In the genomic region with DNA sequence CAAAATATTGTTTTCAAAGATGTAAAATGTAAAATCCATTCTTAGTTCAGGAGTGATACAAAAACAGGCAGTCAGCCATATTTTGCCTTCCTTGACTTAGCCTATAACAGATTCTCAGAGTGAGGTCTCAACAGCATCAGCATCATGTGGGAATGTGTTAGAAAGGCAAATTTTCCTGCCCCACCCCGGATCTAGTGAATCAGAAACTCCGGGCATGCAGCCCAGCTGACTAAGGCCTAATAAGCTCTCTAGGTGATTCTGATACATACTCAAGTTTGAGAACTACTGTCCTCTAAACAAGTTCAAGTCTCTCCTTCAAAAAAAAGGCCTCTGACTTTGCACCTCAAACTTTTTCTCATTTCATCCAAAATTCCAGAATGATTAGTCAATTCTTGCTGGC, we compare ENCODE assay signal across 11 cellular contexts. TPM values are rescaled to one million over a fixed set of nuclear protein-coding genes. Genes with fewer than 3 reads are reported as not detected.
DNase-seq lines count a peak whose midpoint lies in the region; ATAC-seq, FAIRE-seq and TF ChIP-seq lines count a peak whose summit lies in the region.
"Had no signal": no experiment of that assay in that cellular context is flagged by ENCODE, and none has a peak within 500 bp of the region (broad histone marks: within the 10 kb centered on the region; RNA-seq: fewer than 3 reads in every experiment).

No MANE protein-coding gene starts in this region.

- H3K27ac Mint-ChIP-seq in Calu3 (ENCODE audit: unreplicated experiment): peak overlapping the region; percentile 41
- H3K27ac Mint-ChIP-seq: activated naive CD8-positive, alpha-beta T cell treated with anti-CD3 and anti-CD28 coated beads, Interleukin-2, amount 50 U/mL, for 24 hours had no signal

- peak; percentile 80 for DNase-seq in Calu3
- DNase-seq in RCC 7860 (ENCODE audit: low spot score): peak; percentile 89
- peak; percentile 90 for DNase-seq in epithelial cell of proximal tubule (ENCODE audit: low read depth)
- DNase-seq in non-pigmented ciliary epithelial cell (ENCODE audit: low read depth): peak; percentile 94
- no peak for DNase-seq in activated naive CD4-positive, alpha-beta T cell treated with Interleukin-2 at 50 U/mL for 16 hours
- DNase-seq in GDM1 (lab: John Stamatoyannopoulos, UW): no peak
- DNase-seq in activated CD4-positive, alpha-beta T cell treated with anti-CD3 and anti-CD28 coated beads for 1 hour: no peak
- DNase-seq: activated CD4-positive, alpha-beta T cell treated with anti-CD3 and anti-CD28 coated beads for 4 hours; activated naive CD8-positive, alpha-beta T cell treated with anti-CD3 and anti-CD28 coated beads, Interleukin-2, amount 50 U/mL, for 24 hours; MV-4-11 had no signal

- H3K4me3 ChIP-seq in epithelial cell of proximal tubule (ENCODE audit: low read depth, low read length): no peak overlapping the region

- no TSS peak for BruUV-seq in Calu3 (replicated peaks; lab: Mats Ljungman, UMichigan)

- CTCF ChIA-PET in Calu3 (lab: Charles Lee): interaction anchor here (1.0 kb wide), 1 partner anchor 20 kb away, joined by 4 read pairs; no protein-coding TSS in a partner anchor

- ATAC-seq in HG03025 (IDR thresholded peaks at IDR 0.05; ENCODE audit: low FRiP score, unreplicated experiment): no peak
- ATAC-seq: activated naive CD8-positive, alpha-beta T cell treated with anti-CD3 and anti-CD28 coated beads, Interleukin-2, amount 50 U/mL, for 24 hours had no signal

- no peak overlapping the region for H3K4me3 Mint-ChIP-seq in Calu3 (ENCODE audit: low read depth, unreplicated experiment)
- H3K4me3 Mint-ChIP-seq: activated naive CD8-positive, alpha-beta T cell treated with anti-CD3 and anti-CD28 coated beads, Interleukin-2, amount 50 U/mL, for 24 hours had no signal

- peak; percentile 95 for FAIRE-seq in RCC 7860 (lab: Jason Lieb, UNC)

- peaks cover 2% of the 10 kb centered on the region for H3K9me3 Mint-ChIP-seq in Calu3 (ENCODE audit: low read depth, unreplicated experiment)
- H3K9me3 Mint-ChIP-seq: activated naive CD8-positive, alpha-beta T cell treated with anti-CD3 and anti-CD28 coated beads, Interleukin-2, amount 50 U/mL, for 24 hours had no signal

- no peak for TF ChIP-seq CTCF in Calu3 (IDR thresholded peaks at IDR 0.05; ENCODE audit: unreplicated experiment)
- no peak for TF ChIP-seq CTCF in epithelial cell of proximal tubule (conservative IDR thresholded peaks at IDR 0.05; ENCODE audit: low read depth, low read length)

- H3K4me1 Mint-ChIP-seq in Calu3 (ENCODE audit: low read depth, unreplicated experiment): peaks cover 57% of the 10 kb centered on the region

- H3K27me3 Mint-ChIP-seq in Calu3 (ENCODE audit: unreplicated experiment): no peaks in the 10 kb centered on the region
- H3K27me3 Mint-ChIP-seq: activated naive CD8-positive, alpha-beta T cell treated with anti-CD3 and anti-CD28 coated beads, Interleukin-2, amount 50 U/mL, for 24 hours had no signal

- intact Hi-C loops in Calu3 (cut with micrococcal nuclease; ENCODE audit: unreplicated experiment): no loop called here

- H3K36me3 Mint-ChIP-seq in Calu3 (ENCODE audit: insufficient read depth, unreplicated experiment): no peaks in the 10 kb centered on the region

RNA-seq across cellular contexts. Expression of a gene that starts 46.9 kb away (rescaled TPM):
- total RNA-seq in Calu3 (2022) (227 and 238 TPM in 2 replicates), epithelial cell of proximal tubule (46.7 and 53.0 TPM in 2 replicates)

Comparison
In these comparisons a context has a peak if more than half of its experiments do, and no peak if none do; other contexts are left out.
1. DNase-seq: peak in Calu3 (single experiment), RCC 7860 (single experiment), epithelial cell of proximal tubule (single experiment) and non-pigmented ciliary epithelial cell (single experiment); none in activated naive CD4-positive, alpha-beta T cell treated with Interleukin-2 at 50 U/mL for 16 hours (single experiment), GDM1 (single experiment) and activated CD4-positive, alpha-beta T cell treated with anti-CD3 and anti-CD28 coated beads for 1 hour (single experiment).